In the genomic region with DNA sequence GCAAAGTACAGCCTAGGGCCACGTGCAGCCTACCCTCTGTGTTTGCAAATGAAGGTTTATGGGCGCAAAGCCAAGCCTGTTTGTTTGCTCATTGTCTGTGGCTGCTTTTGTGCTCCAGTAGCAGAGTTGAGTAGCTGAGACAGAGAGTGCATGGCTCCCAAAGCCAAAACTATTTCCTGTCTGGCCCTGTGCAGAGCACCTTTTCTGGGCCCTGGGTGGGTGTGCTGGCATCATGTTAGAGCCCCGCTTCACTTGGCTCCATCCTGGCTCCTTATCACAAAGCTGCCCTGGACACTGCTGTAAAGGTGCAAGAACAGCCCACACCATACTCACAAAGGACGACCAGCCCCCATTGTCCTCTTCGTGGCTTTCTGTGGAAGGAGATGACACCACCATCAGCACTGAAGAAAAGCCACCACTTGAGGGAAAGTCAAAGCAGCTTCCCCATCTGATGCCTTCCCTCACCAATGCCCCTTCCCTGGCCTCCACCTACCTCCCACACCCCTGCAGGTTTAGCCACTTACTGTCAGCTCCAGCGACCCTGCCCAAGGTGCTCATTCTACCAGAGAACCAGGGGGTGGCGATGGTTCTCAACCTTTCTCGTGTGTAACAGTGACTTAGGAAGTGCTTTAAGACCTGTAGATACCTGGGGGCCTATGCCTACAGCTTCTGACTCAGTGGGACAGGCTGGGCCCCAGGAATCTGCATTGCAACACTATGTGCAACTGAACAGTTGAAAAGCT, we compare ENCODE assay signal across 10 cellular contexts. TPM values are rescaled to one million over a fixed set of nuclear protein-coding genes. Genes with fewer than 3 reads are reported as not detected.
DNase-seq lines count a peak whose midpoint lies in the region; ATAC-seq and TF ChIP-seq lines count a peak whose summit lies in the region.
"Had no signal": no experiment of that assay in that cellular context is flagged by ENCODE, and none has a peak within 500 bp of the region (broad histone marks: within the 10 kb centered on the region; RNA-seq: fewer than 3 reads in every experiment).

No MANE protein-coding gene starts in this region.

- no peaks in the 10 kb centered on the region for H3K27me3 Mint-ChIP-seq in T-helper 1 cell treated with Interleukin-12 subunit alpha and Interleukin-12 subunit beta and Interleukin-4 antibody, amounts not matched to agents 30 μg/mL and 1 μg/mL, for 36 hours (ENCODE audit: low read depth)

- in situ Hi-C loops in IMR-90 (cut with MboI; ENCODE audit: low sequenced_read_pairs) = no loop called here

- no peak overlapping the region for H2BK15ac ChIP-seq in IMR-90 (ENCODE audit: low read depth, low read length)

- H3K9me1 ChIP-seq in IMR-90 (ENCODE audit: insufficient read depth, low read length) = no peaks in the 10 kb centered on the region

- no peaks in the 10 kb centered on the region for H3K9me3 Mint-ChIP-seq in T-helper 1 cell treated with Interleukin-12 subunit alpha and Interleukin-12 subunit beta and Interleukin-4 antibody, amounts not matched to agents 30 μg/mL and 1 μg/mL, for 36 hours

- no peak overlapping the region for H2AK5ac ChIP-seq in IMR-90 (ENCODE audit: low read depth, low read length)

- TF ChIP-seq CTCF in IMR-90 (conservative IDR thresholded peaks at IDR 0.05; ENCODE audit: low read depth, low read length) = no peak
- TF ChIP-seq CTCF in choroid plexus epithelial cell (conservative IDR thresholded peaks at IDR 0.05; ENCODE audit: low read depth, low read length) = peak; percentile 30

- peaks cover 69 to 89% (median 78%) of the 10 kb centered on the region in 11 experiments for H3K36me3 ChIP-seq in BLaER1 treated with 17β-estradiol and CSF1 and Interleukin-3, amounts not matched to agents 10 nM and 100 nM
- H3K36me3 ChIP-seq in IMR-90 (ENCODE audit: control insufficient read depth, insufficient read depth, low read length) = no peaks in the 10 kb centered on the region
- H3K36me3 ChIP-seq: adrenal gland had no signal

- DNase-seq in IMR-90 (no peak), choroid plexus epithelial cell (ENCODE audit: low read depth) (peak; percentile 40), NCI-H2081 (lab: John Stamatoyannopoulos, UW) (no peak)
- DNase-seq in stimulated activated CD4-positive, alpha-beta T cell treated with anti-CD3 and anti-CD28 coated beads, Interleukin-1b, Interleukin-23, amount 100 ng/mL, for 48 hours = peak; percentile 70

- no peaks in the 10 kb centered on the region for H3K9me3 ChIP-seq in BLaER1 treated with 17β-estradiol and CSF1 and Interleukin-3, amounts not matched to agents 10 nM and 100 nM (replicated peaks in 1 of 11)
- H3K9me3 ChIP-seq in IMR-90 (ENCODE audit: control insufficient read depth, insufficient read depth, low read length) = no peaks in the 10 kb centered on the region
- H3K9me3 ChIP-seq: adrenal gland had no signal

- H2AFZ ChIP-seq in IMR-90 (replicated peaks; ENCODE audit: low read length, poor library complexity) = peak overlapping the region; percentile 21
- H2AFZ ChIP-seq: parathyroid adenoma had no signal

- no peak overlapping the region for H2BK5ac ChIP-seq in IMR-90 (ENCODE audit: low read depth, low read length, poor library complexity, severe bottlenecking)

- intact Hi-C loops in IMR-90 (cut with micrococcal nuclease) = no loop called here

- no peak for TF ChIP-seq RAD21 in IMR-90 (IDR thresholded peaks at IDR 0.05; ENCODE audit: low read length)

- POLR2A ChIA-PET in IMR-90 (lab: Charles Lee; ENCODE audit: unreplicated experiment) = no interaction called here

- no peaks in the 10 kb centered on the region for H3K79me1 ChIP-seq in IMR-90 (ENCODE audit: low read depth in 1 of 2, low read length in 2 of 2)

- no peak overlapping the region for H3K23ac ChIP-seq in IMR-90 (ENCODE audit: low read depth, low read length)

- dilution Hi-C loops in IMR-90 (cut with HindIII; ENCODE audit: low sequenced_read_pairs, unreplicated experiment) = no loop called here

- H3K4me3 ChIP-seq in BLaER1 treated with 17β-estradiol and CSF1 and Interleukin-3, amounts not matched to agents 10 nM and 100 nM = no peak overlapping the region
- H3K4me3 ChIP-seq in IMR-90 (ENCODE audit: insufficient read depth, low read depth, low read length) (no peak overlapping the region), choroid plexus epithelial cell (ENCODE audit: low read depth, low read length) (no peak overlapping the region)
- H3K4me3 ChIP-seq: adrenal gland had no signal

- TF ChIP-seq POLR2A in IMR-90 (IDR thresholded peaks at IDR 0.05; ENCODE audit: low read depth, low read length) = no peak

- H3K56ac ChIP-seq in IMR-90 (ENCODE audit: extremely low read depth, insufficient read depth, low read length) = no peak overlapping the region

- peaks cover 50 to 97% (median 71%) of the 10 kb centered on the region in 10 experiments for H3K4me1 ChIP-seq in BLaER1 treated with 17β-estradiol and CSF1 and Interleukin-3, amounts not matched to agents 10 nM and 100 nM
- H3K4me1 ChIP-seq in IMR-90 (ENCODE audit: control insufficient read depth, insufficient read depth, low read length) = no peaks in the 10 kb centered on the region
- H3K4me1 ChIP-seq: parathyroid adenoma had no signal

- no peaks in the 10 kb centered on the region for H3K27me3 ChIP-seq in BLaER1 treated with 17β-estradiol and CSF1 and Interleukin-3, amounts not matched to agents 10 nM and 100 nM
- H3K27me3 ChIP-seq in IMR-90 (ENCODE audit: control insufficient read depth, insufficient read depth, low read length) = no peaks in the 10 kb centered on the region
- H3K27me3 ChIP-seq: adrenal gland had no signal

- H3K27ac ChIP-seq in BLaER1 treated with 17β-estradiol and CSF1 and Interleukin-3, amounts not matched to agents 10 nM and 100 nM = peak overlapping the region in 6 of 11 experiments; percentile 0 to 72 (median 16); a peak in 6 of 22 replicates
- H3K27ac ChIP-seq in IMR-90 (ENCODE audit: insufficient read depth, low read length) = no peak overlapping the region
- H3K27ac ChIP-seq: adrenal gland, parathyroid adenoma had no signal

- H3K14ac ChIP-seq in IMR-90 (replicated peaks; ENCODE audit: low read depth, low read length) = no peak overlapping the region

- H3K4me2 ChIP-seq in BLaER1 treated with 17β-estradiol and CSF1 and Interleukin-3, amounts not matched to agents 10 nM and 100 nM = peak overlapping the region in 4 of 11 experiments; percentile 19 to 84 (median 67); a peak in 7 of 22 replicates
- H3K4me2 ChIP-seq in IMR-90 (ENCODE audit: low read depth, low read length) = no peak overlapping the region

- no peak overlapping the region for H4K5ac ChIP-seq in IMR-90 (ENCODE audit: low read depth, low read length)

- no peak overlapping the region for H4K91ac ChIP-seq in IMR-90 (ENCODE audit: insufficient read depth, low read depth, low read length)

- H3K27ac Mint-ChIP-seq in T-helper 1 cell treated with Interleukin-12 subunit alpha and Interleukin-12 subunit beta and Interleukin-4 antibody, amounts not matched to agents 30 μg/mL and 1 μg/mL, for 36 hours = peak overlapping the region; percentile 92

- H2BK120ac ChIP-seq in IMR-90 (ENCODE audit: low read depth, low read length) = no peak overlapping the region

- BruUV-seq in IMR-90 (replicated peaks; lab: Mats Ljungman, UMichigan) = no TSS peak

- H3K4me3 Mint-ChIP-seq in T-helper 1 cell treated with Interleukin-12 subunit alpha and Interleukin-12 subunit beta and Interleukin-4 antibody, amounts not matched to agents 30 μg/mL and 1 μg/mL, for 36 hours = peak overlapping the region; percentile 80

- no peak overlapping the region for H2AK9ac ChIP-seq in IMR-90 (replicated peaks; ENCODE audit: low read depth, low read length, poor library complexity)

- H3K4me1 Mint-ChIP-seq in T-helper 1 cell treated with Interleukin-12 subunit alpha and Interleukin-12 subunit beta and Interleukin-4 antibody, amounts not matched to agents 30 μg/mL and 1 μg/mL, for 36 hours (ENCODE audit: low read depth) = peaks cover 86% of the 10 kb centered on the region

- no peak overlapping the region for H3K9ac ChIP-seq in BLaER1 treated with 17β-estradiol and CSF1 and Interleukin-3, amounts not matched to agents 10 nM and 100 nM
- H3K9ac ChIP-seq in IMR-90 (ENCODE audit: low read depth, low read length) = no peak overlapping the region
- H3K9ac ChIP-seq: parathyroid adenoma had no signal

- no peak overlapping the region for H2BK20ac ChIP-seq in IMR-90 (ENCODE audit: low read depth, low read length)

- peaks cover 78% of the 10 kb centered on the region for H3K36me3 Mint-ChIP-seq in T-helper 1 cell treated with Interleukin-12 subunit alpha and Interleukin-12 subunit beta and Interleukin-4 antibody, amounts not matched to agents 30 μg/mL and 1 μg/mL, for 36 hours (ENCODE audit: low read depth)

- ATAC-seq in IMR-90 (ENCODE audit: low read depth) (no peak), esophagus mucosa (no peak), HG03521 (IDR thresholded peaks at IDR 0.05; ENCODE audit: unreplicated experiment) (no peak)

- no peak overlapping the region for H4K8ac ChIP-seq in IMR-90 (ENCODE audit: low read depth in 2 of 2, low read length in 2 of 2)

- H3K18ac ChIP-seq in IMR-90 (ENCODE audit: low read depth, low read length) = no peak overlapping the region

- H4K20me1 ChIP-seq in BLaER1 treated with 17β-estradiol and CSF1 and Interleukin-3, amounts not matched to agents 10 nM and 100 nM = peaks cover 4 to 76% (median 62%) of the 10 kb centered on the region in 11 experiments; a peak in 20 of 22 replicates
- no peaks in the 10 kb centered on the region for H4K20me1 ChIP-seq in IMR-90 (ENCODE audit: insufficient read depth, low read length)

- H3K4ac ChIP-seq in IMR-90 (ENCODE audit: low read depth, low read length) = no peak overlapping the region

- WGBS in IMR-90 (ENCODE audit: extremely low coverage in 2 of 2, insufficient read length in 1 of 2), 2 experiments = 38% methylated on average over 1 of the region's 8 CpGs; no CpG with 5 or more reads in 1 of the 2 experiments

- CTCF ChIA-PET in IMR-90 (lab: Yijun Ruan, JAX) = no interaction called here

TF ChIP-seq in IMR-90, 13 proteins besides CTCF, POLR2A, EP300 and RAD21 (continues in another document):
- no peak for TF ChIP-seq SMC3 (IDR thresholded peaks at IDR 0.05; ENCODE audit: low read depth, low read length)

RNA-seq across cellular contexts. Expression of a gene that starts 23.4 kb away (rescaled TPM):
- total RNA-seq in IMR-90 (2012; rRNA removed) (not detected in 2 replicates), esophagus mucosa (3.0 TPM)
- polyA plus RNA-seq in IMR-90 (2012; rRNA removed) = not detected in 2 replicates
- not detected in 2 replicates for polyA plus RNA-seq in IMR-90 (2012; cell fraction: cytosol; rRNA removed)
- not detected in 2 replicates for polyA plus RNA-seq in IMR-90 (2012; cell fraction: nucleus; rRNA removed; ENCODE audit: low replicate concordance)

RNA-seq across cellular contexts. Expression of a gene that starts 41.4 kb away (rescaled TPM):
- not detected in 2 replicates for total RNA-seq in IMR-90 (2012; rRNA removed)
- polyA plus RNA-seq in IMR-90 (2012; rRNA removed) = not detected in 2 replicates
- not detected in 2 replicates for polyA plus RNA-seq in IMR-90 (2012; cell fraction: cytosol; rRNA removed)
- polyA plus RNA-seq in IMR-90 (2012; cell fraction: nucleus; rRNA removed; ENCODE audit: low replicate concordance) = not detected in 2 replicates
- total RNA-seq in esophagus mucosa = not detected

Comparison
In these comparisons a context has a peak if more than half of its experiments do, and no peak if none do; other contexts are left out.
1. DNase-seq: peak in choroid plexus epithelial cell (single experiment) and stimulated activated CD4-positive, alpha-beta T cell treated with anti-CD3 and anti-CD28 coated beads, Interleukin-1b, Interleukin-23, amount 100 ng/mL, for 48 hours (single experiment); none in IMR-90 (single experiment) and NCI-H2081 (0 of 2).